21 cellular contexts compared by ENCODE assay signal in genomic region chr9:73426226-73426625, GRCh38.
A peak's percentile ranks its signal among the peaks of the same experiment; 100 is the strongest.
DNase-seq lines count a peak whose midpoint lies in the region; ATAC-seq, FAIRE-seq and TF ChIP-seq lines count a peak whose summit lies in the region.
"Had no signal": no experiment of that assay in that cellular context is flagged by ENCODE, and none has a peak within 500 bp of the region (broad histone marks: within the 10 kb centered on the region; RNA-seq: fewer than 3 reads in every experiment).

No MANE protein-coding gene starts in this region.

- FAIRE-seq in urothelium cell line (lab: Jason Lieb, UNC), result no peak

- H3K36me3 ChIP-seq in tibial nerve, result no peaks in the 10 kb centered on the region

- WGBS in tibial nerve, 2 donors, result 39 to 54% methylated on average over 3 of the region's 3 CpGs

- no peak for TF ChIP-seq EP300 in tibial nerve (IDR thresholded peaks at IDR 0.05)

- DNase-seq in COR-L47 (lab: John Stamatoyannopoulos, UW) (peak; percentile 87), NCI-H748 (lab: John Stamatoyannopoulos, UW; ENCODE audit: unreplicated experiment) (peak; percentile 99), globus pallidus (ENCODE audit: low spot score) (peak; percentile 74), pons (ENCODE audit: low spot score) (peak; percentile 81), urothelium cell line (ENCODE audit: low spot score) (no peak), tibial nerve (ENCODE audit: low spot score in 2 of 2) (no peak)
- DNase-seq: ACHN, AML-193, DMS79, NCI-H1048, NCI-H1694 treated with DMSO at 0.1 percent for 48 hours, NCI-H2171 treated with DMSO at 0.1 percent for 48 hours, NCI-H446 treated with DMSO at 0.1 percent for 48 hours, NCI-H82, T-cell had no signal

- H3K27me3 ChIP-seq in tibial nerve, result no peaks in the 10 kb centered on the region

- no peaks in the 10 kb centered on the region for H3K9me3 ChIP-seq in tibial nerve

- no peaks in the 10 kb centered on the region for H3K4me1 ChIP-seq in tibial nerve

- no peak for ATAC-seq in HG03175 (IDR thresholded peaks at IDR 0.05; ENCODE audit: unreplicated experiment)
- ATAC-seq: GM23338, Panc1, Right ventricle myocardium inferior, T-cell had no signal

- no peak overlapping the region for H3K27ac ChIP-seq in tibial nerve
- H3K27ac ChIP-seq: KMS-11, SK-N-MC had no signal

- TF ChIP-seq POLR2A in tibial nerve (IDR thresholded peaks at IDR 0.05), result no peak

- H3K4me3 ChIP-seq in tibial nerve, result no peak overlapping the region
- H3K4me3 ChIP-seq: GM23338, SK-N-MC had no signal

- TF ChIP-seq CTCF in tibial nerve (IDR thresholded peaks at IDR 0.05), result no peak

Comparison
In these comparisons a context has a peak if more than half of its experiments do, and no peak if none do; other contexts are left out.
1. DNase-seq: peak in COR-L47 (single experiment), NCI-H748 (single experiment), globus pallidus (single experiment) and pons (single experiment); none in urothelium cell line (single experiment) and tibial nerve (0 of 2).